In genomic region chr10:11330383-11331020, GRCh38 we compare ENCODE assay signal across 13 cellular contexts.
DNase-seq lines count a peak whose midpoint lies in the region; ATAC-seq, FAIRE-seq and TF ChIP-seq lines count a peak whose summit lies in the region.
"Had no signal": no experiment of that assay in that cellular context is flagged by ENCODE, and none has a peak within 500 bp of the region (broad histone marks: within the 10 kb centered on the region; RNA-seq: fewer than 3 reads in every experiment).

No MANE protein-coding gene starts in this region.

- H3K9me3 ChIP-seq in endothelial cell of umbilical vein (replicated peaks; ENCODE audit: control insufficient read depth, insufficient read depth, low read length) = no peaks in the 10 kb centered on the region
- H3K9me3 ChIP-seq: esophagus squamous epithelium, pancreas, tibial nerve had no signal

- H3K27ac Mint-ChIP-seq in T-cell (peak overlapping the region; percentile 21 to 57), neural crest cell (ENCODE audit: unreplicated experiment) (peak overlapping the region; percentile 22)

- H3K27me3 Mint-ChIP-seq in T-cell = no peaks in the 10 kb centered on the region
- peaks cover 6% of the 10 kb centered on the region for H3K27me3 Mint-ChIP-seq in neural crest cell (ENCODE audit: low read depth)

- peaks cover 4% of the 10 kb centered on the region for H3K4me1 ChIP-seq in endothelial cell of umbilical vein (ENCODE audit: control insufficient read depth, extremely low read depth, insufficient read depth, low read length)
- H3K4me1 ChIP-seq: pancreas had no signal

- no peaks in the 10 kb centered on the region for H3K9me3 Mint-ChIP-seq in T-cell
- no peaks in the 10 kb centered on the region for H3K9me3 Mint-ChIP-seq in neural crest cell

- no peak overlapping the region for H3K9ac ChIP-seq in endothelial cell of umbilical vein (replicated peaks; ENCODE audit: extremely low read depth, insufficient read depth, low read length)

- dilution Hi-C loops in endothelial cell of umbilical vein (cut with MboI; ENCODE audit: extremely low pct_ligation_motif_present, low sequenced_read_pairs) = no loop called here

- H2AFZ ChIP-seq in endothelial cell of umbilical vein (ENCODE audit: low read depth, low read length) = no peak overlapping the region

- no peaks in the 10 kb centered on the region for H3K27me3 ChIP-seq in endothelial cell of umbilical vein (ENCODE audit: control insufficient read depth in 2 of 2, insufficient read depth in 2 of 2, low read length in 2 of 2)
- H3K27me3 ChIP-seq: esophagus squamous epithelium, pancreas, tibial nerve had no signal

- H3K4me1 Mint-ChIP-seq in T-cell (peaks cover 42 to 68% (median 55%) of the 10 kb centered on the region in 3 donors), neural crest cell (peaks cover 53% of the 10 kb centered on the region)

- no peak overlapping the region for H3K27ac ChIP-seq in endothelial cell of umbilical vein (ENCODE audit: insufficient read depth, low read depth, low read length)
- H3K27ac ChIP-seq: pancreas had no signal

- CTCF ChIA-PET in T-cell (lab: Charles Lee) = no interaction called here
- CTCF ChIA-PET in endothelial cell of umbilical vein (lab: Charles Lee) = no interaction called here

- no peak for TF ChIP-seq CTCF in endothelial cell of umbilical vein (IDR thresholded peaks at IDR 0.05; ENCODE audit: extremely low read depth in 1 of 2, insufficient read depth in 1 of 2, low read depth in 1 of 2, low read length in 2 of 2)
- TF ChIP-seq CTCF in neural crest cell (conservative IDR thresholded peaks at IDR 0.05) = no peak

- ATAC-seq in T-cell (replicated peaks in 1 of 4) (no peak), HG03342 (IDR thresholded peaks at IDR 0.05; ENCODE audit: unreplicated experiment) (no peak)
- ATAC-seq: left colon, pancreas had no signal

- no peaks in the 10 kb centered on the region for H4K20me1 ChIP-seq in endothelial cell of umbilical vein (replicated peaks; ENCODE audit: control insufficient read depth, extremely low read depth, insufficient read depth, low read length)

- no TSS peak for BruUV-seq in endothelial cell of umbilical vein (replicated peaks; lab: Mats Ljungman, UMichigan)

- FAIRE-seq in endothelial cell of umbilical vein (lab: Jason Lieb, UNC) = peak; percentile 31

- no peak for TF ChIP-seq POLR2A in endothelial cell of umbilical vein (IDR thresholded peaks at IDR 0.05; ENCODE audit: low read depth, low read length)

- peak; percentile 6 for DNase-seq in GM04503 (ENCODE audit: low read depth)
- DNase-seq in T-cell = no peak
- peak; percentile 79 for DNase-seq in endothelial cell of umbilical vein (ENCODE audit: low read depth, low spot score)
- no peak for DNase-seq in neural crest cell (ENCODE audit: low read depth, low spot score)
- DNase-seq in stimulated activated CD4-positive, alpha-beta T cell treated with anti-CD3 and anti-CD28 coated beads, Interleukin-12 subunit alpha, Interleukin-12 subunit beta, amount 100 ng/mL, for 4 hours = no peak
- DNase-seq in DMS 273 (lab: John Stamatoyannopoulos, UW; ENCODE audit: unreplicated experiment) = no peak
- DNase-seq: activated CD4-positive, CD25-positive, alpha-beta regulatory T cell treated with anti-CD3 and anti-CD28 coated beads, Interleukin-2, amount 50 U/mL, for 72 hours; amniotic stem cell; esophagus squamous epithelium; left colon; pancreas had no signal

- H3K79me2 ChIP-seq in endothelial cell of umbilical vein (ENCODE audit: control insufficient read depth, insufficient read depth, low read length) = no peaks in the 10 kb centered on the region

- no peak overlapping the region for H3K4me3 ChIP-seq in endothelial cell of umbilical vein (replicated peaks in 1 of 3; ENCODE audit: insufficient read depth in 1 of 3, low read depth in 1 of 3, low read length in 3 of 3)
- H3K4me3 ChIP-seq: esophagus squamous epithelium, pancreas, tibial nerve had no signal

- POLR2A ChIA-PET in T-cell (lab: Charles Lee) = no interaction called here
- POLR2A ChIA-PET in endothelial cell of umbilical vein (lab: Charles Lee) = no interaction called here

- no peak overlapping the region for H3K4me2 ChIP-seq in endothelial cell of umbilical vein (ENCODE audit: insufficient read depth, low read length)

- intact Hi-C loops in endothelial cell of umbilical vein (cut with micrococcal nuclease) = no loop called here

- no peaks in the 10 kb centered on the region for H3K9me1 ChIP-seq in endothelial cell of umbilical vein (replicated peaks; ENCODE audit: control insufficient read depth, extremely low read depth, insufficient read depth, low read length)

- no peak overlapping the region for H3K4me3 Mint-ChIP-seq in T-cell
- peak overlapping the region; percentile 1 for H3K4me3 Mint-ChIP-seq in neural crest cell

- H3K36me3 Mint-ChIP-seq in T-cell (peaks cover 68% of the 10 kb centered on the region), neural crest cell (ENCODE audit: low read depth) (peaks cover 32% of the 10 kb centered on the region)

- H3K36me3 ChIP-seq in endothelial cell of umbilical vein (ENCODE audit: control insufficient read depth in 2 of 2, extremely low read depth in 1 of 2, insufficient read depth in 2 of 2, low read length in 2 of 2) = no peaks in the 10 kb centered on the region
- H3K36me3 ChIP-seq: pancreas had no signal

TF ChIP-seq in endothelial cell of umbilical vein, 7 proteins besides CTCF, POLR2A, EP300 and RAD21:
- TF ChIP-seq JUN (IDR thresholded peaks at IDR 0.05; ENCODE audit: borderline replicate concordance, insufficient read depth, insufficient read length, low read depth) (no peak), GATA2 (IDR thresholded peaks at IDR 0.05; ENCODE audit: insufficient read depth, insufficient read length, low read depth, low read length) (no peak), FOS (IDR thresholded peaks at IDR 0.05; ENCODE audit: borderline replicate concordance, insufficient read depth, low read length) (no peak), MYC (IDR thresholded peaks at IDR 0.05; ENCODE audit: low read depth, low read length) (no peak), EZH2 (IDR thresholded peaks at IDR 0.05; ENCODE audit: borderline replicate concordance, low read depth, low read length, severe bottlenecking) (no peak), POLR2AphosphoS5 (IDR thresholded peaks at IDR 0.05; ENCODE audit: insufficient read depth, low read depth, low read length) (no peak), MAX (IDR thresholded peaks at IDR 0.05; ENCODE audit: insufficient read depth, insufficient read length) (no peak)
TF ChIP-seq in endothelial cell of umbilical vein: peak in this region for 0.

Comparison
In these comparisons a context has a peak if more than half of its experiments do, and no peak if none do; other contexts are left out.
1. DNase-seq: peak in GM04503 (single experiment) and endothelial cell of umbilical vein (single experiment); none in T-cell (0 of 34), neural crest cell (single experiment), stimulated activated CD4-positive, alpha-beta T cell treated with anti-CD3 and anti-CD28 coated beads, Interleukin-12 subunit alpha, Interleukin-12 subunit beta, amount 100 ng/mL, for 4 hours (single experiment) and DMS 273 (single experiment).